Comparison of ENCODE assay signal across 16 cellular contexts in genomic region chr7:155477469-155477868, GRCh38. TPM values are rescaled to one million over a fixed set of nuclear protein-coding genes. Genes with fewer than 3 reads are reported as not detected.
DNase-seq lines count a peak whose midpoint lies in the region; ATAC-seq and TF ChIP-seq lines count a peak whose summit lies in the region.
"Had no signal": no experiment of that assay in that cellular context is flagged by ENCODE, and none has a peak within 500 bp of the region (broad histone marks: within the 10 kb centered on the region; RNA-seq: fewer than 3 reads in every experiment).

No MANE protein-coding gene starts in this region.

- H3K4me1 Mint-ChIP-seq in naive thymus-derived CD8-positive, alpha-beta T cell = peaks cover 0 to 10% (median 1%) of the 10 kb centered on the region in 4 donors
- H3K4me1 Mint-ChIP-seq: endodermal cell had no signal

- peak overlapping the region in 1 of 10 donors; percentile 51 for H3K27ac Mint-ChIP-seq in naive thymus-derived CD8-positive, alpha-beta T cell
- H3K27ac Mint-ChIP-seq: endodermal cell, type B pancreatic cell had no signal

- H3K4me3 Mint-ChIP-seq in naive thymus-derived CD8-positive, alpha-beta T cell = no peak overlapping the region
- H3K4me3 Mint-ChIP-seq: endodermal cell, type B pancreatic cell had no signal

- peaks cover 0 to 8% (median 0%) of the 10 kb centered on the region in 3 donors for H3K36me3 Mint-ChIP-seq in naive thymus-derived CD8-positive, alpha-beta T cell

- peaks cover 0 to 10% (median 3%) of the 10 kb centered on the region in 9 donors for H3K9me3 Mint-ChIP-seq in naive thymus-derived CD8-positive, alpha-beta T cell
- H3K9me3 Mint-ChIP-seq: endodermal cell, type B pancreatic cell had no signal

- ATAC-seq in GM19025 (IDR thresholded peaks at IDR 0.05; ENCODE audit: low read depth, unreplicated experiment) (peak; percentile 96), HG02588 (IDR thresholded peaks at IDR 0.05; ENCODE audit: unreplicated experiment) (peak; percentile 86), HG03280 (IDR thresholded peaks at IDR 0.05; ENCODE audit: unreplicated experiment) (peak; percentile 87)
- ATAC-seq in naive thymus-derived CD8-positive, alpha-beta T cell = no peak
- ATAC-seq: HCT116 had no signal

- CTCF ChIA-PET in GM10248 (lab: Yijun Ruan, JAX) = interaction anchor here (1.7 kb wide), 1 partner anchor 8 kb away, joined by 5 read pairs; no protein-coding TSS in a partner anchor

- TF ChIP-seq CTCF in GM10248 (IDR thresholded peaks at IDR 0.05; ENCODE audit: control extremely low read depth, extremely low read depth, low read depth, missing control alignments) = no peak

- peaks cover 50 to 71% (median 67%) of the 10 kb centered on the region in 5 donors for H3K27me3 Mint-ChIP-seq in naive thymus-derived CD8-positive, alpha-beta T cell

- POLR2A ChIA-PET in GM10248 (lab: Yijun Ruan, JAX) = no interaction called here
- POLR2A ChIA-PET in naive thymus-derived CD8-positive, alpha-beta T cell (lab: Charles Lee) = no interaction called here

- DNase-seq in GM10248 (ENCODE audit: extremely low spot score) (peak; percentile 22), NCI-H524 treated with DMSO at 0.1 percent for 48 hours (lab: John Stamatoyannopoulos, UW) (no peak), SKM-1 treated with dmso at 0.1 percent for 144 hours (lab: John Stamatoyannopoulos, UW; ENCODE audit: unreplicated experiment) (no peak)
- DNase-seq in naive thymus-derived CD8-positive, alpha-beta T cell = no peak
- no peak for DNase-seq in effector CD4-positive, alpha-beta T cell
- DNase-seq: activated CD4-positive, alpha-beta T cell treated with anti-CD3 and anti-CD28 coated beads for 1 hour; amniotic stem cell; endodermal cell; NCI-H510A; SIG-M5 had no signal

RNA-seq across cellular contexts. Expression of gene EN2, which starts 19.5 kb away (rescaled TPM):
- not detected for total RNA-seq in naive thymus-derived CD8-positive, alpha-beta T cell
- not detected for polyA plus RNA-seq in naive thymus-derived CD8-positive, alpha-beta T cell
- total RNA-seq: endodermal cell, hepatocyte had no signal

Comparison
In these comparisons a context has a peak if more than half of its experiments do, and no peak if none do; other contexts are left out.
1. ATAC-seq: peak in GM19025 (single experiment), HG02588 (single experiment) and HG03280 (single experiment); none in naive thymus-derived CD8-positive, alpha-beta T cell (0 of 2).